8 cellular contexts compared by ENCODE assay signal in genomic region chr15:99123706-99124451, GRCh38. TPM values are rescaled to one million over a fixed set of nuclear protein-coding genes. Genes with fewer than 3 reads are reported as not detected.
DNase-seq lines count a peak whose midpoint lies in the region; ATAC-seq, FAIRE-seq and TF ChIP-seq lines count a peak whose summit lies in the region.

No MANE protein-coding gene starts in this region.

- H3K9me3 Mint-ChIP-seq in mesothelial cell of epicardium, result no peaks in the 10 kb centered on the region

- no peak for TF ChIP-seq CTCF in HL-60 (IDR thresholded peaks at IDR 0.05; ENCODE audit: insufficient read depth, low read length)
- no peak for TF ChIP-seq CTCF in mesothelial cell of epicardium (IDR thresholded peaks at IDR 0.05; ENCODE audit: unreplicated experiment)

- FAIRE-seq in urothelium cell line (lab: Jason Lieb, UNC), result peak; percentile 82

- H3K4me3 ChIP-seq in HL-60 (replicated peaks; ENCODE audit: insufficient read depth, low read length), result no peak overlapping the region

- no peaks in the 10 kb centered on the region for H3K36me3 Mint-ChIP-seq in mesothelial cell of epicardium

- no peaks in the 10 kb centered on the region for H3K27me3 ChIP-seq in HL-60 (ENCODE audit: insufficient read depth, poor library complexity, severe bottlenecking)

- peaks cover 55% of the 10 kb centered on the region for H3K4me1 Mint-ChIP-seq in mesothelial cell of epicardium

- H3K27me3 Mint-ChIP-seq in mesothelial cell of epicardium (ENCODE audit: low read depth), result no peaks in the 10 kb centered on the region

- DNase-seq in ACHN (peak; percentile 95), HL-60 (ENCODE audit: low read depth in 1 of 2, low spot score in 1 of 2) (peak; percentile 11 to 49), SHP77 (lab: John Stamatoyannopoulos, UW) (peak; percentile 67 to 74), epidermal melanocyte (ENCODE audit: insufficient read length, low spot score) (peak; percentile 89), mesothelial cell of epicardium (ENCODE audit: low spot score in 2 of 2, unreplicated experiment in 2 of 2) (peak; percentile 39 to 74), urothelium cell line (ENCODE audit: low spot score) (peak; percentile 93)
- DNase-seq in stimulated activated naive CD8-positive, alpha-beta T cell treated with anti-CD3 and anti-CD28 coated beads, Interleukin-15, Interleukin-2, amounts not matched to agents 100 U/mL and 50 U/mL, for 24 hours, result no peak

- in situ Hi-C loops in ACHN (cut with HindIII; ENCODE audit: low pct_ligation_motif_present, low pct_unique_long_range_greater_than_20kb, low sequenced_read_pairs), result no loop called here

- no peak overlapping the region for H3K27ac ChIP-seq in HL-60 (replicated peaks)

- H3K27ac Mint-ChIP-seq in mesothelial cell of epicardium, result peak overlapping the region; percentile 92

- ATAC-seq in GM21737 (IDR thresholded peaks at IDR 0.05; ENCODE audit: unreplicated experiment), result no peak
- ATAC-seq in stimulated activated naive CD8-positive, alpha-beta T cell treated with anti-CD3 and anti-CD28 coated beads, Interleukin-15, Interleukin-2, amounts not matched to agents 100 U/mL and 50 U/mL, for 24 hours, result no peak

- peak overlapping the region; percentile 60 for H3K4me3 Mint-ChIP-seq in mesothelial cell of epicardium

RNA-seq across cellular contexts. Expression of gene SYNM, which starts 19.0 kb away (rescaled TPM):
- total RNA-seq in mesothelial cell of epicardium, result 1.2 to 1.4 TPM (median 1.3 TPM) in 3 replicates
